Comparison of ENCODE assay signal across 8 cellular contexts in the genomic region with DNA sequence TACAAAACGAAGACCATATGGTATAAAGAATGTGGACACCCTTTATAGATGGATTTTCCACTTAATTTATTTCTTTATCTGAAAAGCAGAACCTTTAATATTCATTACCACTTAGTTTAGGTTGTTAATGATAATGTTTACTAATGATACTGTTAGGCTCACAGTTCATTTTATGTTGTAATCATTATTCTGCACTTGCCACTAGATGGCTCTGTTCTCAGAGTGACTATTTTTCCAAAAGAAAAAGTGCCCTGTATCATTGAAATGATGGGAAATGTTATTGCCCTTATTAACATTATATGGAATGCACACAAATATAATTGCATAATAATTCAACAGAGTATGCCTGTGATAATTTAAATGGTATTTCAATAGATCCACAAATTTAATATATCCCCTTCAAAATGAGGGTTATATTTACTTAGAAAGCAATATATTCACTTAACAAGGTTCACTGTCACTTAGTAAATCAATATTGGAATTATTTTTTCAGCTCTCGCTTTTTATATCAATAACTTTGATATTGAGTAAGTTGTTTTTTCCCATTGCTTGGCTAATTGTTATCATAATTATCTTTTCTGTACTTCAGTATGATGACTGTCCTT.
DNase-seq lines count a peak whose midpoint lies in the region; ATAC-seq, FAIRE-seq and TF ChIP-seq lines count a peak whose summit lies in the region.

No MANE protein-coding gene starts in this region.

- H3K4me1 ChIP-seq in prostate gland (replicated peaks): no peaks in the 10 kb centered on the region

- H3K36me3 ChIP-seq in prostate gland: no peaks in the 10 kb centered on the region

- intact Hi-C loops in prostate gland (cut with DNase I): loop anchor here (5.0 to 10.0 kb wide), 2 partner anchors 83 to 141 kb away; no protein-coding TSS in a partner anchor

- WGBS in prostate gland: 70% methylated on average over 2 of the region's 2 CpGs

- no peaks in the 10 kb centered on the region for H3K27me3 ChIP-seq in prostate gland (replicated peaks; ENCODE audit: insufficient read depth)

- TF ChIP-seq CTCF in prostate gland (IDR thresholded peaks at IDR 0.05): peak in 3 of 4 experiments; percentile 38 to 57 (median 48)

- DNase-seq in GM03348 (ENCODE audit: low spot score) (peak; percentile 38), LoVo (ENCODE audit: low spot score) (peak; percentile 56), prostate gland (ENCODE audit: low spot score) (no peak), cerebellum (ENCODE audit: low spot score) (no peak), T1000 (lab: John Stamatoyannopoulos, UW) (no peak), NCI-H2029 treated with DMSO at 0.1 percent for 48 hours (lab: John Stamatoyannopoulos, UW) (no peak)

- H3K4me3 ChIP-seq in prostate gland: no peak overlapping the region

- FAIRE-seq in colon (lab: Jason Lieb, UNC): peak; percentile 87

- TF ChIP-seq POLR2A in prostate gland (IDR thresholded peaks at IDR 0.05): no peak

- H3K27ac ChIP-seq in prostate gland: no peak overlapping the region

- no peaks in the 10 kb centered on the region for H3K9me3 ChIP-seq in prostate gland

- ATAC-seq in GM19328 (IDR thresholded peaks at IDR 0.05; ENCODE audit: unreplicated experiment): no peak

Comparison
In these comparisons a context has a peak if more than half of its experiments do, and no peak if none do; other contexts are left out.
1. DNase-seq: peak in GM03348 (single experiment) and LoVo (single experiment); none in prostate gland (single experiment), cerebellum (single experiment), T1000 (single experiment) and NCI-H2029 treated with DMSO at 0.1 percent for 48 hours (single experiment).